ENCODE assay signal across 8 cellular contexts in genomic region chr3:194134757-194135515, GRCh38. TPM values are rescaled to one million over a fixed set of nuclear protein-coding genes. Genes with fewer than 3 reads are reported as not detected.
A peak's percentile ranks its signal among the peaks of the same experiment; 100 is the strongest.
DNase-seq lines count a peak whose midpoint lies in the region; ATAC-seq and TF ChIP-seq lines count a peak whose summit lies in the region.

No MANE protein-coding gene starts in this region.

- H3K9me3 ChIP-seq in SU-DHL-6 (ENCODE audit: insufficient read depth, low read length) (no peaks in the 10 kb centered on the region), cardiac muscle cell (ENCODE audit: low read depth) (no peaks in the 10 kb centered on the region), upper lobe of left lung (no peaks in the 10 kb centered on the region)

- H3K27me3 ChIP-seq in SU-DHL-6 (ENCODE audit: low read length): no peaks in the 10 kb centered on the region
- H3K27me3 ChIP-seq in cardiac muscle cell: no peaks in the 10 kb centered on the region
- peaks cover 0 to 4% (median 0%) of the 10 kb centered on the region in 4 donors for H3K27me3 ChIP-seq in upper lobe of left lung

- H3K27me3 Mint-ChIP-seq in activated naive CD8-positive, alpha-beta T cell treated with anti-CD3 and anti-CD28 coated beads, Interleukin-2, amount 50 U/mL, for 24 hours: peaks cover 77% of the 10 kb centered on the region

- peak overlapping the region; percentile 54 for H2AFZ ChIP-seq in SU-DHL-6 (ENCODE audit: low read depth, low read length, severe bottlenecking)

- H3K4me3 Mint-ChIP-seq in activated naive CD8-positive, alpha-beta T cell treated with anti-CD3 and anti-CD28 coated beads, Interleukin-2, amount 50 U/mL, for 24 hours: peak overlapping the region; percentile 76

- H3K27ac ChIP-seq in SU-DHL-6 (ENCODE audit: low read depth, low read length) (peak overlapping the region; percentile 78), cardiac muscle cell (peak overlapping the region; percentile 98), upper lobe of left lung (peak overlapping the region; percentile 92 to 98 (median 94))

- peaks cover 61% of the 10 kb centered on the region for H3K4me1 Mint-ChIP-seq in activated naive CD8-positive, alpha-beta T cell treated with anti-CD3 and anti-CD28 coated beads, Interleukin-2, amount 50 U/mL, for 24 hours

- no peaks in the 10 kb centered on the region for H3K9me2 ChIP-seq in SU-DHL-6 (replicated peaks; ENCODE audit: insufficient read depth, low read length)

- peaks cover 71% of the 10 kb centered on the region for H3F3A ChIP-seq in SU-DHL-6 (ENCODE audit: insufficient read depth)

- 0 out of 2 replicates have a peak, but pooled peaks cover 5% of the 10 kb centered on the region for H3K79me2 ChIP-seq in SU-DHL-6 (ENCODE audit: insufficient read depth, low read length)

- peak overlapping the region; percentile 90 for H3K4me2 ChIP-seq in SU-DHL-6 (ENCODE audit: low read depth, low read length, poor library complexity, severe bottlenecking)

- H3K27ac Mint-ChIP-seq in activated naive CD8-positive, alpha-beta T cell treated with anti-CD3 and anti-CD28 coated beads, Interleukin-2, amount 50 U/mL, for 24 hours: peak overlapping the region; percentile 81

- H3K36me3 Mint-ChIP-seq in activated naive CD8-positive, alpha-beta T cell treated with anti-CD3 and anti-CD28 coated beads, Interleukin-2, amount 50 U/mL, for 24 hours (ENCODE audit: low read depth): no peaks in the 10 kb centered on the region

- H4K20me1 ChIP-seq in SU-DHL-6 (ENCODE audit: low read depth, low read length): no peaks in the 10 kb centered on the region

- TF ChIP-seq CTCF in HFF-Myc (IDR thresholded peaks at IDR 0.05; ENCODE audit: low read depth, low read length, missing control alignments): no peak
- TF ChIP-seq CTCF in SU-DHL-6 (IDR thresholded peaks at IDR 0.05; ENCODE audit: insufficient read depth, low read length, poor library complexity, severe bottlenecking): no peak
- no peak for TF ChIP-seq CTCF in cardiac muscle cell (IDR thresholded peaks at IDR 0.05; ENCODE audit: low read depth, low read length)
- TF ChIP-seq CTCF in upper lobe of left lung (IDR thresholded peaks at IDR 0.05): peak in 1 of 6 experiments; percentile 11

- DNase-seq in GF-D8 (lab: John Stamatoyannopoulos, UW) (peak; percentile 86), HFF-Myc (ENCODE audit: extremely low read depth, low read depth) (no peak), NCI-H1092 (lab: John Stamatoyannopoulos, UW) (peak; percentile 87), cardiac muscle cell (ENCODE audit: low read depth in 1 of 2, low spot score in 1 of 2) (peak; percentile 93 to 99), pons (ENCODE audit: low spot score) (peak; percentile 79), upper lobe of left lung (peak; percentile 91 to 98)
- DNase-seq in activated naive CD8-positive, alpha-beta T cell treated with anti-CD3 and anti-CD28 coated beads, Interleukin-2, amount 50 U/mL, for 24 hours: peak; percentile 84

- TF ChIP-seq POLR2A in upper lobe of left lung (IDR thresholded peaks at IDR 0.05): peak in 2 of 4 donors; percentile 11 to 64

- peak; percentile 57 for ATAC-seq in activated naive CD8-positive, alpha-beta T cell treated with anti-CD3 and anti-CD28 coated beads, Interleukin-2, amount 50 U/mL, for 24 hours
- ATAC-seq in upper lobe of left lung (ENCODE audit: low FRiP score in 2 of 2): peak; percentile 83 to 86

- peaks cover 8% of the 10 kb centered on the region; the same call in 1 of the 2 replicates for H3K36me3 ChIP-seq in SU-DHL-6 (ENCODE audit: low read length)
- H3K36me3 ChIP-seq in cardiac muscle cell: no peaks in the 10 kb centered on the region
- H3K36me3 ChIP-seq in upper lobe of left lung: no peaks in the 10 kb centered on the region

- H3K4me3 ChIP-seq in HFF-Myc (replicated peaks; ENCODE audit: low read depth, low read length): peak overlapping the region; percentile 49
- H3K4me3 ChIP-seq in SU-DHL-6 (ENCODE audit: insufficient read depth, low read length, poor library complexity, severe bottlenecking): peak overlapping the region; percentile 57
- peak overlapping the region; percentile 37 for H3K4me3 ChIP-seq in cardiac muscle cell
- H3K4me3 ChIP-seq in upper lobe of left lung: peak overlapping the region; percentile 57 to 61 (median 58)

- peak overlapping the region; percentile 77 for H3K9ac ChIP-seq in SU-DHL-6 (ENCODE audit: low read length)

- H3K4me1 ChIP-seq in cardiac muscle cell (ENCODE audit: low read depth) (peaks cover 42% of the 10 kb centered on the region), upper lobe of left lung (peaks cover 36 to 76% (median 47%) of the 10 kb centered on the region in 4 donors)

- no peaks in the 10 kb centered on the region for H3K9me3 Mint-ChIP-seq in activated naive CD8-positive, alpha-beta T cell treated with anti-CD3 and anti-CD28 coated beads, Interleukin-2, amount 50 U/mL, for 24 hours

- 0 to 1% methylated on average over 7 to 57 of the region's 68 CpGs for WGBS in upper lobe of left lung, 2 donors

- peak in 2 of 4 donors; percentile 87 to 92 for TF ChIP-seq EP300 in upper lobe of left lung (IDR thresholded peaks at IDR 0.05)

RNA-seq across cellular contexts. Expression of gene HES1, which starts 1.0 kb away (rescaled TPM):
- total RNA-seq in cardiac muscle cell: 22.6 and 43.2 TPM in 2 replicates
- 22.2 and 33.9 TPM in 2 replicates for polyA plus RNA-seq in cardiac muscle cell
- total RNA-seq in upper lobe of left lung: 10 to 100 TPM; 12.6 to 43.4 (median 25.9) TPM
